Comparison of ENCODE assay signal across 12 cellular contexts in the genomic region with DNA sequence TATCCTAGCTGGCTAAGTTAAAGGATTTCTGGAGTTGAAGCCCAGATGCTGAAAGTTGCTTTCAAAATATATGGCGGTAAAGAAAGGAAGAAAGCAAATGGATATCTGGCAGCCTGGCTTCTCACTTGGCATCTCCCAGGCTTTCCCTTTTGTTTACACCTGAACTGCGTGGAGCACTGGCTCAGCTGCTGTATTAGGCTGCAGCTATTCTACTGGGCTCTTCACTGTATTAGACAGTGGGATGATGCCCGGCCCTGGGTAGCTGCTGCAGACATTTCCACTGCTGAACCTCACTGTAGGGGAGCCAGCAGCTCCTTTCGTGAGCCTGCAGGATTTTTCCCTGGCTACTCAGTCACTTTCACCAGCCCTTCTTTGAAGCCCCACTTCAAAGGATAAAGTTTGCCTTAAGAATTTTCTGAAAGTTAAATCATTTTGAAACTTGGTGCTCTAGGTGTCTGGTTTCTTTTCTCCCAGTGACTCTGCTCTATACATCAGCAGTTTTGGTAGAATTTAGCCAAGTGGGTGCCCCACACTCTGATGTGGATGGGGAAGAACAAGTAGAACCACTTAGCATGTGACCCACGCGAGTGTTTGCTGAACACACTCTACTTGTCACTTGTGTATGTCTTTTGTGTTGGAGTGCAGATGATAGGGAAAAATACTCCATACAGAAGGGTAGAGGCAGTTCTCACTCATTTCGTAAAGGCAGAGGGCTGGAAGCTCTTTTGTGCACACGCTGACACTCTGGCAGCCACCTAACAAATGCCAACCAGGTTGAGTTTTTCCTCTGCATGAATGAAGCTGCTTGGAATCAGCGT. TPM values are rescaled to one million over a fixed set of nuclear protein-coding genes. Genes with fewer than 3 reads are reported as not detected.
A peak's percentile ranks its signal among the peaks of the same experiment; 100 is the strongest.
DNase-seq lines count a peak whose midpoint lies in the region; ATAC-seq, FAIRE-seq and TF ChIP-seq lines count a peak whose summit lies in the region.
"Had no signal": no experiment of that assay in that cellular context is flagged by ENCODE, and none has a peak within 500 bp of the region (broad histone marks: within the 10 kb centered on the region; RNA-seq: fewer than 3 reads in every experiment).

No MANE protein-coding gene starts in this region.

- H3K4me3 ChIP-seq in CD4-positive, CD25-positive, alpha-beta regulatory T cell (ENCODE audit: low read depth, low read length), result peak overlapping the region; percentile 68
- H3K4me3 ChIP-seq in left lung, result no peak overlapping the region
- H3K4me3 ChIP-seq: heart right ventricle had no signal

- peaks cover 32% of the 10 kb centered on the region for H3K36me3 Mint-ChIP-seq in CD4-positive, CD25-positive, alpha-beta regulatory T cell
- peaks cover 49% of the 10 kb centered on the region for H3K36me3 Mint-ChIP-seq in T-helper 1 cell treated with Interleukin-12 subunit alpha and Interleukin-12 subunit beta and Interleukin-4 antibody, amounts not matched to agents 30 μg/mL and 1 μg/mL, for 36 hours (ENCODE audit: low read depth)
- H3K36me3 Mint-ChIP-seq: activated naive CD8-positive, alpha-beta T cell had no signal

- peak overlapping the region; percentile 45 to 83 (median 60) for H3K4me3 Mint-ChIP-seq in CD4-positive, CD25-positive, alpha-beta regulatory T cell
- peak overlapping the region; percentile 59 for H3K4me3 Mint-ChIP-seq in T-helper 1 cell treated with Interleukin-12 subunit alpha and Interleukin-12 subunit beta and Interleukin-4 antibody, amounts not matched to agents 30 μg/mL and 1 μg/mL, for 36 hours
- H3K4me3 Mint-ChIP-seq: activated naive CD8-positive, alpha-beta T cell had no signal

- H3K27me3 ChIP-seq in CD4-positive, CD25-positive, alpha-beta regulatory T cell (ENCODE audit: control insufficient read depth, insufficient read depth, low read length), result no peaks in the 10 kb centered on the region
- no peaks in the 10 kb centered on the region for H3K27me3 ChIP-seq in left lung
- H3K27me3 ChIP-seq: heart right ventricle had no signal

- intact Hi-C loops in left lung (cut with DNase I), result no loop called here

- DNase-seq in CD4-positive, CD25-positive, alpha-beta regulatory T cell, result no peak
- DNase-seq in GM19239 (ENCODE audit: insufficient read length, low spot score) (no peak), left lung (peak in 1 of 2 donors; percentile 53), cerebellum (ENCODE audit: low spot score) (no peak)
- DNase-seq: GOT3, heart right ventricle had no signal

- peaks cover 7% of the 10 kb centered on the region for H3K36me3 ChIP-seq in CD4-positive, CD25-positive, alpha-beta regulatory T cell (ENCODE audit: control insufficient read depth, insufficient read depth, low read length)
- peaks cover 0 to 4% of the 10 kb centered on the region in 2 donors for H3K36me3 ChIP-seq in left lung

- peaks cover 31 to 86% (median 69%) of the 10 kb centered on the region in 4 donors for H3K4me1 Mint-ChIP-seq in CD4-positive, CD25-positive, alpha-beta regulatory T cell
- H3K4me1 Mint-ChIP-seq in T-helper 1 cell treated with Interleukin-12 subunit alpha and Interleukin-12 subunit beta and Interleukin-4 antibody, amounts not matched to agents 30 μg/mL and 1 μg/mL, for 36 hours (ENCODE audit: low read depth), result peaks cover 80% of the 10 kb centered on the region

- H3K9me3 ChIP-seq in CD4-positive, CD25-positive, alpha-beta regulatory T cell (ENCODE audit: control insufficient read depth in 2 of 2, low read length in 2 of 2), result no peaks in the 10 kb centered on the region
- H3K9me3 ChIP-seq in left lung, result no peaks in the 10 kb centered on the region
- H3K9me3 ChIP-seq: heart right ventricle had no signal

- H3K27ac Mint-ChIP-seq in CD4-positive, CD25-positive, alpha-beta regulatory T cell, result peak overlapping the region; percentile 69 to 87 (median 77)
- peak overlapping the region; percentile 81 for H3K27ac Mint-ChIP-seq in T-helper 1 cell treated with Interleukin-12 subunit alpha and Interleukin-12 subunit beta and Interleukin-4 antibody, amounts not matched to agents 30 μg/mL and 1 μg/mL, for 36 hours
- H3K27ac Mint-ChIP-seq: activated naive CD8-positive, alpha-beta T cell had no signal

- no peak for TF ChIP-seq CTCF in left lung (IDR thresholded peaks at IDR 0.05)

- peaks cover 52% of the 10 kb centered on the region for H3K4me1 ChIP-seq in CD4-positive, CD25-positive, alpha-beta regulatory T cell (ENCODE audit: control insufficient read depth, insufficient read depth, low read length, poor library complexity, severe bottlenecking)
- peaks cover 28 to 69% of the 10 kb centered on the region in 2 donors for H3K4me1 ChIP-seq in left lung

- no peak for ATAC-seq in CD4-positive, CD25-positive, alpha-beta regulatory T cell (ENCODE audit: low read depth in 2 of 2)
- ATAC-seq in left lung (peak; percentile 75), GM19467 (IDR thresholded peaks at IDR 0.05; ENCODE audit: unreplicated experiment) (no peak), GM21529 (IDR thresholded peaks at IDR 0.05; ENCODE audit: unreplicated experiment) (no peak), GM18870 (IDR thresholded peaks at IDR 0.05; ENCODE audit: unreplicated experiment) (no peak)

- no peaks in the 10 kb centered on the region for H3K27me3 Mint-ChIP-seq in CD4-positive, CD25-positive, alpha-beta regulatory T cell
- no peaks in the 10 kb centered on the region for H3K27me3 Mint-ChIP-seq in T-helper 1 cell treated with Interleukin-12 subunit alpha and Interleukin-12 subunit beta and Interleukin-4 antibody, amounts not matched to agents 30 μg/mL and 1 μg/mL, for 36 hours (ENCODE audit: low read depth)
- H3K27me3 Mint-ChIP-seq: activated naive CD8-positive, alpha-beta T cell had no signal

- no peaks in the 10 kb centered on the region for H3K9me3 Mint-ChIP-seq in CD4-positive, CD25-positive, alpha-beta regulatory T cell
- H3K9me3 Mint-ChIP-seq in T-helper 1 cell treated with Interleukin-12 subunit alpha and Interleukin-12 subunit beta and Interleukin-4 antibody, amounts not matched to agents 30 μg/mL and 1 μg/mL, for 36 hours, result no peaks in the 10 kb centered on the region

- FAIRE-seq in GM19239 (lab: Jason Lieb, UNC), result peak; percentile 37

- H3K27ac ChIP-seq in CD4-positive, CD25-positive, alpha-beta regulatory T cell (ENCODE audit: insufficient read depth, low read length, poor library complexity, severe bottlenecking), result peak overlapping the region; percentile 38
- H3K27ac ChIP-seq in left lung, result peak overlapping the region in 1 of 2 donors; percentile 59

RNA-seq across cellular contexts. Expression of a gene that starts 49.9 kb away (rescaled TPM):
- total RNA-seq in CD4-positive, CD25-positive, alpha-beta regulatory T cell, result not detected
- not detected for polyA plus RNA-seq in CD4-positive, CD25-positive, alpha-beta regulatory T cell
- total RNA-seq in left lung (10 to 100 TPM; 12.5 to 19.5 TPM), cerebellum (not detected)
- total RNA-seq: heart right ventricle, skeletal muscle tissue had no signal
- polyA plus RNA-seq: heart right ventricle had no signal

Comparison
In these comparisons a context has a peak if more than half of its experiments do, and no peak if none do; other contexts are left out.
1. RNA of a gene that starts 49.9 kb away (total RNA-seq): 12.5 to 19.5 TPM in left lung; not detected in cerebellum (single experiment) and not detected in CD4-positive, CD25-positive, alpha-beta regulatory T cell (single experiment); every median in the first group is over 10 times any median in the second.